2 cellular contexts compared by ENCODE assay signal in genomic region chr21:44818636-44819011, GRCh38.
TF ChIP-seq lines count a peak whose summit lies in the region.

No MANE protein-coding gene starts in this region.

TF ChIP-seq in SK-N-SH, 30 proteins besides CTCF, POLR2A, EP300 and RAD21 (continued from another document):
- TF ChIP-seq USF1 (IDR thresholded peaks at IDR 0.05; ENCODE audit: borderline replicate concordance, low read depth) (no peak), RXRA (IDR thresholded peaks at IDR 0.05; ENCODE audit: borderline replicate concordance, low read depth) (no peak), TEAD4 (IDR thresholded peaks at IDR 0.05; ENCODE audit: borderline replicate concordance, insufficient read depth) (no peak), RCOR1 (IDR thresholded peaks at IDR 0.05; ENCODE audit: low read length) (no peak), GABPA (IDR thresholded peaks at IDR 0.05; ENCODE audit: low read depth) (no peak), FOXJ3 (CRISPR knock-in tag; IDR thresholded peaks at IDR 0.05) (no peak), NRF1 (IDR thresholded peaks at IDR 0.05; ENCODE audit: low read depth, low read length) (no peak), NFIC (IDR thresholded peaks at IDR 0.05; ENCODE audit: borderline replicate concordance) (no peak), MEF2A (IDR thresholded peaks at IDR 0.05; ENCODE audit: borderline replicate concordance, low read depth) (no peak), JUND (IDR thresholded peaks at IDR 0.05) (no peak), REST (IDR thresholded peaks at IDR 0.05; ENCODE audit: low read depth, low read length) (no peak), FOSL2 (IDR thresholded peaks at IDR 0.05; ENCODE audit: borderline replicate concordance, low read depth) (no peak), SIN3A (IDR thresholded peaks at IDR 0.05; ENCODE audit: borderline replicate concordance, low read depth, low read length) (no peak)
- TF ChIP-seq, protein P1, sequence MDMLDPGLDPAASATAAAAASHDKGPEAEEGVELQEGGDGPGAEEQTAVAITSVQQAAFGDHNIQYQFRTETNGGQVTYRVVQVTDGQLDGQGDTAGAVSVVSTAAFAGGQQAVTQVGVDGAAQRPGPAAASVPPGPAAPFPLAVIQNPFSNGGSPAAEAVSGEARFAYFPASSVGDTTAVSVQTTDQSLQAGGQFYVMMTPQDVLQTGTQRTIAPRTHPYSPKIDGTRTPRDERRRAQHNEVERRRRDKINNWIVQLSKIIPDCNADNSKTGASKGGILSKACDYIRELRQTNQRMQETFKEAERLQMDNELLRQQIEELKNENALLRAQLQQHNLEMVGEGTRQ (IDR thresholded peaks at IDR 0.05; ENCODE audit: borderline replicate concordance, low read depth, low read length) = no peak
TF ChIP-seq in SK-N-SH: peak in this region for 0.

TF ChIP-seq in SK-N-SH treated with all-trans-retinoic acid at 6 μM for 48 hours, 23 proteins besides CTCF, POLR2A, EP300 and RAD21 (continued from another document):
- no peak for TF ChIP-seq PATZ1 (CRISPR knock-in tag; IDR thresholded peaks at IDR 0.05; ENCODE audit: borderline replicate concordance)
- TF ChIP-seq SNAI2 (CRISPR knock-in tag; IDR thresholded peaks at IDR 0.05) = no peak
- no peak for TF ChIP-seq ZNF8 (CRISPR knock-in tag; IDR thresholded peaks at IDR 0.05)
- TF ChIP-seq, protein P2, sequence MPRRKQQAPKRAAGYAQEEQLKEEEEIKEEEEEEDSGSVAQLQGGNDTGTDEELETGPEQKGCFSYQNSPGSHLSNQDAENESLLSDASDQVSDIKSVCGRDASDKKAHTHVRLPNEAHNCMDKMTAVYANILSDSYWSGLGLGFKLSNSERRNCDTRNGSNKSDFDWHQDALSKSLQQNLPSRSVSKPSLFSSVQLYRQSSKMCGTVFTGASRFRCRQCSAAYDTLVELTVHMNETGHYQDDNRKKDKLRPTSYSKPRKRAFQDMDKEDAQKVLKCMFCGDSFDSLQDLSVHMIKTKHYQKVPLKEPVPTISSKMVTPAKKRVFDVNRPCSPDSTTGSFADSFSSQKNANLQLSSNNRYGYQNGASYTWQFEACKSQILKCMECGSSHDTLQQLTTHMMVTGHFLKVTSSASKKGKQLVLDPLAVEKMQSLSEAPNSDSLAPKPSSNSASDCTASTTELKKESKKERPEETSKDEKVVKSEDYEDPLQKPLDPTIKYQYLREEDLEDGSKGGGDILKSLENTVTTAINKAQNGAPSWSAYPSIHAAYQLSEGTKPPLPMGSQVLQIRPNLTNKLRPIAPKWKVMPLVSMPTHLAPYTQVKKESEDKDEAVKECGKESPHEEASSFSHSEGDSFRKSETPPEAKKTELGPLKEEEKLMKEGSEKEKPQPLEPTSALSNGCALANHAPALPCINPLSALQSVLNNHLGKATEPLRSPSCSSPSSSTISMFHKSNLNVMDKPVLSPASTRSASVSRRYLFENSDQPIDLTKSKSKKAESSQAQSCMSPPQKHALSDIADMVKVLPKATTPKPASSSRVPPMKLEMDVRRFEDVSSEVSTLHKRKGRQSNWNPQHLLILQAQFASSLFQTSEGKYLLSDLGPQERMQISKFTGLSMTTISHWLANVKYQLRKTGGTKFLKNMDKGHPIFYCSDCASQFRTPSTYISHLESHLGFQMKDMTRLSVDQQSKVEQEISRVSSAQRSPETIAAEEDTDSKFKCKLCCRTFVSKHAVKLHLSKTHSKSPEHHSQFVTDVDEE (CRISPR knock-in tag; IDR thresholded peaks at IDR 0.05) = no peak
- TF ChIP-seq ZFP30 (CRISPR knock-in tag; IDR thresholded peaks at IDR 0.05) = no peak
- TF ChIP-seq, protein P3, sequence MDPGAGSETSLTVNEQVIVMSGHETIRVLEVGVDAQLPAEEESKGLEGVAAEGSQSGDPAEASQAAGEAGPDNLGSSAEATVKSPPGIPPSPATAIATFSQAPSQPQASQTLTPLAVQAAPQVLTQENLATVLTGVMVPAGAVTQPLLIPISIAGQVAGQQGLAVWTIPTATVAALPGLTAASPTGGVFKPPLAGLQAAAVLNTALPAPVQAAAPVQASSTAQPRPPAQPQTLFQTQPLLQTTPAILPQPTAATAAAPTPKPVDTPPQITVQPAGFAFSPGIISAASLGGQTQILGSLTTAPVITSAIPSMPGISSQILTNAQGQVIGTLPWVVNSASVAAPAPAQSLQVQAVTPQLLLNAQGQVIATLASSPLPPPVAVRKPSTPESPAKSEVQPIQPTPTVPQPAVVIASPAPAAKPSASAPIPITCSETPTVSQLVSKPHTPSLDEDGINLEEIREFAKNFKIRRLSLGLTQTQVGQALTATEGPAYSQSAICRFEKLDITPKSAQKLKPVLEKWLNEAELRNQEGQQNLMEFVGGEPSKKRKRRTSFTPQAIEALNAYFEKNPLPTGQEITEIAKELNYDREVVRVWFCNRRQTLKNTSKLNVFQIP (CRISPR knock-in tag; IDR thresholded peaks at IDR 0.05; ENCODE audit: borderline replicate concordance, low read depth) = no peak
- TF ChIP-seq OSR1 (CRISPR knock-in tag; IDR thresholded peaks at IDR 0.05) = no peak
- no peak for TF ChIP-seq ISL1 (CRISPR knock-in tag; IDR thresholded peaks at IDR 0.05)
- no peak for TF ChIP-seq TOX (CRISPR knock-in tag; IDR thresholded peaks at IDR 0.05; ENCODE audit: borderline replicate concordance)
- no peak for TF ChIP-seq ESRRG (CRISPR knock-in tag; IDR thresholded peaks at IDR 0.05)
- TF ChIP-seq ZFP3 (CRISPR knock-in tag; IDR thresholded peaks at IDR 0.05) = no peak
- no peak for TF ChIP-seq TCF4 (CRISPR knock-in tag; IDR thresholded peaks at IDR 0.05; ENCODE audit: borderline replicate concordance)
- no peak for TF ChIP-seq CREB5 (CRISPR knock-in tag; IDR thresholded peaks at IDR 0.05; ENCODE audit: low read depth)
- TF ChIP-seq ARNTL (CRISPR knock-in tag; IDR thresholded peaks at IDR 0.05; ENCODE audit: borderline replicate concordance, low read depth) = no peak
- no peak for TF ChIP-seq CSDC2 (CRISPR knock-in tag; IDR thresholded peaks at IDR 0.05)
- no peak for TF ChIP-seq BACH2 (CRISPR knock-in tag; IDR thresholded peaks at IDR 0.05; ENCODE audit: borderline replicate concordance)
- no peak for TF ChIP-seq ZNF565 (CRISPR knock-in tag; conservative IDR thresholded peaks at IDR 0.05; ENCODE audit: low read depth)
